In the genomic region with DNA sequence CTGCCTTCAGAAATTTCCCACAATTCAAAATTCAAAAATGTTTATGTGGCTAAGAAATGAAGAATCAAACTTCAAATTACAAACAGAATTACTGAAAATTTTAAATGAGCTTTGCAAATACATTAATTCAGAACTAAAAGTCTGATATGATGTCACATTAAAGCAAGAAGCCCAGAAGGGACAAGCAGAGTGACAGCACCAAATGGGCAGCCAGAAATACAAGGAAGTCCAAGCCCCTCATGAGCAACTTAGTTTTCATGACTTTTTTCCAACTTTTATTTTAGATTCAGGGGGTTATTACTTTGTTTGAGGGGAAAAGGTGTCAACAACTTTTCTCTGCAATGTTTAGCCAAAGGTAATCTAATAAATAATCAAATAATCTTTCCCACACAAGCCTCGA, we compare ENCODE assay signal across 30 cellular contexts.
"Had no signal": no experiment of that assay in that cellular context is flagged by ENCODE, and none has a peak within 500 bp of the region (broad histone marks: within the 10 kb centered on the region; RNA-seq: fewer than 3 reads in every experiment).

No MANE protein-coding gene starts in this region.

- DNase-seq: activated CD4-positive, alpha-beta memory T cell treated with anti-CD3 and anti-CD28 coated beads, Interleukin-2, amount 10 ng/mL, durations not matched to agents 7 days and 5 days; activated CD4-positive, alpha-beta T cell treated with anti-CD3 and anti-CD28 coated beads for 1 hour; activated CD4-positive, alpha-beta T cell treated with anti-CD3 and anti-CD28 coated beads, Interleukin-2, amount 10 ng/mL, durations not matched to agents 7 days and 5 days; activated CD8-positive, alpha-beta memory T cell treated with anti-CD3 and anti-CD28 coated beads, Interleukin-2, amount 50 U/mL, for 48 hours; activated T-cell treated with anti-CD3 and anti-CD28 coated beads, Interleukin-2, amount 50 U/mL, for 24 hours; anterior cingulate cortex; brain microvascular endothelial cell; caudate nucleus; endodermal cell; foreskin fibroblast; heart left ventricle; hypothalamus; immature natural killer cell; kidney; lower lobe of right lung; mesenchymal stem cell; posterior cingulate gyrus; stimulated activated CD4-positive, alpha-beta T cell treated with anti-CD3 and anti-CD28 coated beads, Interleukin-15, amount 100 ng/mL, for 24 hours; stimulated activated naive CD4-positive, alpha-beta T cell; T-helper 2 cell; tibial artery had no signal

- H3K9me3 ChIP-seq: heart left ventricle, lower lobe of right lung, suprapubic skin, tibial artery had no signal

- FAIRE-seq: kidney had no signal

- H3K27me3 Mint-ChIP-seq: activated CD4-positive, alpha-beta memory T cell treated with anti-CD3 and anti-CD28 coated beads, Interleukin-2, amount 10 ng/mL, durations not matched to agents 7 days and 5 days; activated CD4-positive, alpha-beta T cell treated with anti-CD3 and anti-CD28 coated beads, Interleukin-2, amount 10 ng/mL, durations not matched to agents 7 days and 5 days; activated naive CD4-positive, alpha-beta T cell treated with anti-CD3 and anti-CD28 coated beads, Interleukin-2, amount 50 U/mL, for 24 hours; activated T-cell treated with anti-CD3 and anti-CD28 coated beads, Interleukin-2, amount 50 U/mL, for 24 hours; dendritic cell treated with granulocyte-macrophage colony-stimulating factor and Interleukin-4, amounts not matched to agents 40 ng/mL and 50 ng/mL, for 4 days; natural killer cell treated with Interleukin-12 subunit alpha and Interleukin-12 subunit beta and Interleukin-15 and Interleukin-18, amount 100 ng/mL, for 72 hours had no signal

- H3K4me3 ChIP-seq: heart left ventricle, lower lobe of right lung, smooth muscle cell, suprapubic skin, tibial artery had no signal

- H3K9me3 Mint-ChIP-seq: activated CD4-positive, alpha-beta memory T cell treated with anti-CD3 and anti-CD28 coated beads, Interleukin-2, amount 10 ng/mL, durations not matched to agents 7 days and 5 days; activated CD4-positive, alpha-beta T cell treated with anti-CD3 and anti-CD28 coated beads, Interleukin-2, amount 10 ng/mL, durations not matched to agents 7 days and 5 days; activated naive CD4-positive, alpha-beta T cell treated with anti-CD3 and anti-CD28 coated beads, Interleukin-2, amount 50 U/mL, for 24 hours; activated T-cell treated with anti-CD3 and anti-CD28 coated beads, Interleukin-2, amount 50 U/mL, for 24 hours; dendritic cell treated with granulocyte-macrophage colony-stimulating factor and Interleukin-4, amounts not matched to agents 40 ng/mL and 50 ng/mL, for 4 days; endodermal cell; immature natural killer cell; natural killer cell treated with Interleukin-12 subunit alpha and Interleukin-12 subunit beta and Interleukin-15 and Interleukin-18, amount 100 ng/mL, for 72 hours; WTC11 had no signal

- H3K4me3 Mint-ChIP-seq: activated CD4-positive, alpha-beta memory T cell treated with anti-CD3 and anti-CD28 coated beads, Interleukin-2, amount 10 ng/mL, durations not matched to agents 7 days and 5 days; activated CD4-positive, alpha-beta T cell treated with anti-CD3 and anti-CD28 coated beads, Interleukin-2, amount 10 ng/mL, durations not matched to agents 7 days and 5 days; activated naive CD4-positive, alpha-beta T cell treated with anti-CD3 and anti-CD28 coated beads, Interleukin-2, amount 50 U/mL, for 24 hours; activated T-cell treated with anti-CD3 and anti-CD28 coated beads, Interleukin-2, amount 50 U/mL, for 24 hours; dendritic cell treated with granulocyte-macrophage colony-stimulating factor and Interleukin-4, amounts not matched to agents 40 ng/mL and 50 ng/mL, for 4 days; endodermal cell; immature natural killer cell; natural killer cell treated with Interleukin-12 subunit alpha and Interleukin-12 subunit beta and Interleukin-15 and Interleukin-18, amount 100 ng/mL, for 72 hours; WTC11 had no signal

- H3K36me3 ChIP-seq: brain microvascular endothelial cell, heart left ventricle, lower lobe of right lung, suprapubic skin, tibial artery had no signal

- H3K27ac Mint-ChIP-seq: activated CD4-positive, alpha-beta memory T cell treated with anti-CD3 and anti-CD28 coated beads, Interleukin-2, amount 10 ng/mL, durations not matched to agents 7 days and 5 days; activated naive CD4-positive, alpha-beta T cell treated with anti-CD3 and anti-CD28 coated beads, Interleukin-2, amount 50 U/mL, for 24 hours; activated T-cell treated with anti-CD3 and anti-CD28 coated beads, Interleukin-2, amount 50 U/mL, for 24 hours; dendritic cell treated with granulocyte-macrophage colony-stimulating factor and Interleukin-4, amounts not matched to agents 40 ng/mL and 50 ng/mL, for 4 days; natural killer cell treated with Interleukin-12 subunit alpha and Interleukin-12 subunit beta and Interleukin-15 and Interleukin-18, amount 100 ng/mL, for 72 hours had no signal

- H3K27ac ChIP-seq: brain microvascular endothelial cell, lower lobe of right lung, suprapubic skin, tibial artery had no signal

- H3K4me2 ChIP-seq: smooth muscle cell had no signal

- H3K27me3 ChIP-seq: brain microvascular endothelial cell, heart left ventricle, suprapubic skin, tibial artery had no signal

- H3K36me3 Mint-ChIP-seq: immature natural killer cell; natural killer cell treated with Interleukin-12 subunit alpha and Interleukin-12 subunit beta and Interleukin-15 and Interleukin-18, amount 100 ng/mL, for 72 hours had no signal

- ATAC-seq: esophagus mucosa; heart left ventricle; left lobe of liver; lower lobe of right lung; natural killer cell treated with Interleukin-12 subunit alpha and Interleukin-12 subunit beta and Interleukin-15 and Interleukin-18, amount 100 ng/mL, for 72 hours; sciatic nerve; WTC11 had no signal
